In genomic region chr7:117249696-117250095, GRCh38 we compare ENCODE assay signal across 19 cellular contexts.
DNase-seq lines count a peak whose midpoint lies in the region; ATAC-seq, FAIRE-seq and TF ChIP-seq lines count a peak whose summit lies in the region.
"Had no signal": no experiment of that assay in that cellular context is flagged by ENCODE, and none has a peak within 500 bp of the region (broad histone marks: within the 10 kb centered on the region; RNA-seq: fewer than 3 reads in every experiment).

No MANE protein-coding gene starts in this region.

- no peak overlapping the region for H2AFZ ChIP-seq in GM12878 (ENCODE audit: control insufficient read depth, low read depth, low read length)
- H2AFZ ChIP-seq in mesenchymal stem cell (ENCODE audit: low read depth, low read length) = no peak overlapping the region

- no peak overlapping the region for H2BK120ac ChIP-seq in mesenchymal stem cell (ENCODE audit: low read depth, low read length)

- no peaks in the 10 kb centered on the region for H4K20me1 ChIP-seq in GM12878 (ENCODE audit: control insufficient read depth, insufficient read depth)
- H4K20me1 ChIP-seq: BLaER1 had no signal

- H3K27ac Mint-ChIP-seq in activated naive CD4-positive, alpha-beta T cell treated with anti-CD3 and anti-CD28 coated beads, Interleukin-2, amount 50 U/mL, for 24 hours = peak overlapping the region; percentile 31
- H3K27ac Mint-ChIP-seq in activated naive CD4-positive, alpha-beta T cell treated with anti-CD3 and anti-CD28 coated beads, Interleukin-2, amount 10 ng/mL, durations not matched to agents 7 days and 5 days = no peak overlapping the region
- H3K27ac Mint-ChIP-seq: CD8-positive, alpha-beta T cell; IgD-negative memory B cell had no signal

- H3K79me2 ChIP-seq in GM12878 (ENCODE audit: control insufficient read depth, insufficient read depth, low read length) = no peaks in the 10 kb centered on the region

- peak overlapping the region; percentile 26 for H2BK5ac ChIP-seq in mesenchymal stem cell (ENCODE audit: low read depth, low read length, poor library complexity, severe bottlenecking)

- H3K9me3 Mint-ChIP-seq in activated naive CD4-positive, alpha-beta T cell treated with anti-CD3 and anti-CD28 coated beads, Interleukin-2, amount 50 U/mL, for 24 hours = peaks cover 5% of the 10 kb centered on the region
- no peaks in the 10 kb centered on the region for H3K9me3 Mint-ChIP-seq in activated naive CD4-positive, alpha-beta T cell treated with anti-CD3 and anti-CD28 coated beads, Interleukin-2, amount 10 ng/mL, durations not matched to agents 7 days and 5 days

- RAD21 ChIA-PET in GM12878 (lab: Charles Lee; ENCODE audit: unreplicated experiment) = interaction anchor here (0.8 to 5.2 kb wide), 7 partner anchors 11 to 136 kb away, joined by 3 to 47 read pairs (median 10); no protein-coding TSS in a partner anchor

- no peak overlapping the region for H4K8ac ChIP-seq in mesenchymal stem cell (ENCODE audit: low read length)

- ATAC-seq in GM12878 (no peak), GM18870 (IDR thresholded peaks at IDR 0.05; ENCODE audit: unreplicated experiment) (no peak)
- ATAC-seq: CD8-positive, alpha-beta T cell had no signal

- no peak overlapping the region for H2BK15ac ChIP-seq in mesenchymal stem cell (ENCODE audit: low read depth, poor library complexity, severe bottlenecking)

- CTCF ChIA-PET in activated naive CD4-positive, alpha-beta T cell treated with anti-CD3 and anti-CD28 coated beads, Interleukin-2, amount 10 ng/mL, durations not matched to agents 7 days and 5 days (lab: Charles Lee) = no interaction called here
- CTCF ChIA-PET in GM12878 (lab: Yijun Ruan, JAX) = interaction anchor here (1.1 to 1.6 kb wide), 3 partner anchors 13 to 98 kb away, joined by 3 to 6 read pairs (median 3); no protein-coding TSS in a partner anchor

- H3K27me3 Mint-ChIP-seq in activated naive CD4-positive, alpha-beta T cell treated with anti-CD3 and anti-CD28 coated beads, Interleukin-2, amount 50 U/mL, for 24 hours = peaks cover 1% of the 10 kb centered on the region
- H3K27me3 Mint-ChIP-seq in activated naive CD4-positive, alpha-beta T cell treated with anti-CD3 and anti-CD28 coated beads, Interleukin-2, amount 10 ng/mL, durations not matched to agents 7 days and 5 days = peaks cover 8% of the 10 kb centered on the region

- peak overlapping the region; percentile 78 for H2AK5ac ChIP-seq in mesenchymal stem cell (ENCODE audit: low read length, severe bottlenecking)

- H3K27ac ChIP-seq in GM12878 (ENCODE audit: control insufficient read depth, insufficient read depth) (no peak overlapping the region), mesenchymal stem cell (ENCODE audit: low read length, poor library complexity, severe bottlenecking) (no peak overlapping the region), suprapubic skin (no peak overlapping the region)
- H3K27ac ChIP-seq: BLaER1, RWPE1 had no signal

- H3K4me3 ChIP-seq in GM12878 (no peak overlapping the region), mesenchymal stem cell (ENCODE audit: insufficient read depth in 1 of 2, low read depth in 1 of 2, low read length in 2 of 2) (no peak overlapping the region), suprapubic skin (no peak overlapping the region)
- H3K4me3 ChIP-seq: BLaER1 had no signal

- no peaks in the 10 kb centered on the region for H3K4me1 Mint-ChIP-seq in activated naive CD4-positive, alpha-beta T cell treated with anti-CD3 and anti-CD28 coated beads, Interleukin-2, amount 50 U/mL, for 24 hours
- no peaks in the 10 kb centered on the region for H3K4me1 Mint-ChIP-seq in activated naive CD4-positive, alpha-beta T cell treated with anti-CD3 and anti-CD28 coated beads, Interleukin-2, amount 10 ng/mL, durations not matched to agents 7 days and 5 days

- H3K36me3 Mint-ChIP-seq in activated naive CD4-positive, alpha-beta T cell treated with anti-CD3 and anti-CD28 coated beads, Interleukin-2, amount 50 U/mL, for 24 hours = no peaks in the 10 kb centered on the region
- H3K36me3 Mint-ChIP-seq in activated naive CD4-positive, alpha-beta T cell treated with anti-CD3 and anti-CD28 coated beads, Interleukin-2, amount 10 ng/mL, durations not matched to agents 7 days and 5 days = no peaks in the 10 kb centered on the region
- H3K36me3 Mint-ChIP-seq: CD8-positive, alpha-beta T cell had no signal

- H3K14ac ChIP-seq in mesenchymal stem cell (ENCODE audit: low read length in 2 of 2) = no peak overlapping the region

- no peak for FAIRE-seq in GM12878 (lab: Jason Lieb, UNC)
- FAIRE-seq: H1 had no signal

- intact Hi-C loops in GM12878 (cut with micrococcal nuclease; ENCODE audit: unreplicated experiment) = loop anchor here (5.0 kb wide), 1 partner anchor 32 kb away; no protein-coding TSS in a partner anchor

- no peak for TF ChIP-seq RAD21 in GM12878 (IDR thresholded peaks at IDR 0.05; ENCODE audit: insufficient read depth, low read depth, low read length)

- in situ Hi-C loops in GM12878 (cut with MboI) = no loop called here

- TF ChIP-seq CTCF in GM12878 (IDR thresholded peaks at IDR 0.05 in 2 of 3, conservative IDR thresholded peaks at IDR 0.05 in 1 of 3; ENCODE audit: control insufficient read depth in 2 of 3, extremely low read depth in 1 of 3, insufficient read depth in 1 of 3, low read depth in 3 of 3, low read length in 3 of 3) (no peak), suprapubic skin (IDR thresholded peaks at IDR 0.05) (no peak)

- H3K23ac ChIP-seq in mesenchymal stem cell (ENCODE audit: low read length in 2 of 2) = no peak overlapping the region

- H3K4me1 ChIP-seq in GM12878 (ENCODE audit: control insufficient read depth, insufficient read depth, low read length) = peaks cover 4% of the 10 kb centered on the region
- H3K4me1 ChIP-seq in mesenchymal stem cell (ENCODE audit: control insufficient read depth, insufficient read depth, low read depth, low read length) = peaks cover 16% of the 10 kb centered on the region
- H3K4me1 ChIP-seq in suprapubic skin = no peaks in the 10 kb centered on the region
- H3K4me1 ChIP-seq: BLaER1 had no signal

- no peaks in the 10 kb centered on the region for H3K79me1 ChIP-seq in mesenchymal stem cell (replicated peaks; ENCODE audit: low read length, poor library complexity, severe bottlenecking)

- no peak overlapping the region for H3K4ac ChIP-seq in mesenchymal stem cell (ENCODE audit: low read depth in 1 of 2, low read length in 2 of 2)

- 10% methylated on average over 5 of the region's 5 CpGs for WGBS in GM12878 (ENCODE audit: insufficient coverage, insufficient replicate concordance, low lambda C conversion rate, missing lambda C conversion rate)
- WGBS in mesenchymal stem cell = 85% methylated on average over 5 of the region's 5 CpGs
- 95% methylated on average over 5 of the region's 5 CpGs for WGBS in suprapubic skin

- H4K91ac ChIP-seq in mesenchymal stem cell (ENCODE audit: low read length) = no peak overlapping the region

- no peak overlapping the region for H3K4me2 ChIP-seq in GM12878 (ENCODE audit: control insufficient read depth, insufficient read depth)
- H3K4me2 ChIP-seq in mesenchymal stem cell (ENCODE audit: low read length, poor library complexity, severe bottlenecking) = no peak overlapping the region
- H3K4me2 ChIP-seq: BLaER1 had no signal

- H2BK12ac ChIP-seq in mesenchymal stem cell (ENCODE audit: low read length in 2 of 2) = peak overlapping the region in 1 of 2 experiments; percentile 33

- no TSS peak for BruUV-seq in GM12878 (replicated peaks; lab: Mats Ljungman, UMichigan)

- SMC1A ChIA-PET in GM12878 (lab: Charles Lee; ENCODE audit: uncharacterized antibody, unreplicated experiment) = interaction anchor here (0.7 to 4.6 kb wide), 15 partner anchors 9 to 131 kb away, joined by 3 to 39 read pairs (median 3); no protein-coding TSS in a partner anchor

- DNase-seq in activated naive CD4-positive, alpha-beta T cell treated with anti-CD3 and anti-CD28 coated beads, Interleukin-2, amount 10 ng/mL, durations not matched to agents 7 days and 5 days = no peak
- DNase-seq in GM12878 (ENCODE audit: low read depth, low spot score) = no peak
- DNase-seq in mesenchymal stem cell = no peak
- DNase-seq in suprapubic skin (ENCODE audit: low spot score in 2 of 2) = no peak
- no peak for DNase-seq in germinal center (ENCODE audit: low spot score)
- no peak for DNase-seq in NCI-H1694 treated with DMSO at 0.1 percent for 48 hours (lab: John Stamatoyannopoulos, UW)
- DNase-seq: CD8-positive, alpha-beta T cell; GF-D8; NCI-H1417; NCI-H1930; NCI-H2171 treated with DMSO at 0.1 percent for 48 hours; NCI-H446 treated with DMSO at 0.1 percent for 48 hours; NCI-H748 treated with DMSO at 0.1 percent for 48 hours had no signal

- peak overlapping the region in 1 of 2 experiments; percentile 29 for H3K18ac ChIP-seq in mesenchymal stem cell (ENCODE audit: low read depth in 1 of 2, low read length in 2 of 2)

- TF ChIP-seq EP300 in GM12878 (IDR thresholded peaks at IDR 0.05; ENCODE audit: borderline replicate concordance in 1 of 2, control insufficient read depth in 1 of 2, low read depth in 2 of 2, low read length in 2 of 2) (no peak), suprapubic skin (IDR thresholded peaks at IDR 0.05) (no peak)

- no peak overlapping the region for H3K9ac ChIP-seq in GM12878 (ENCODE audit: control insufficient read depth, insufficient read depth, low read length)
- no peak overlapping the region for H3K9ac ChIP-seq in mesenchymal stem cell (ENCODE audit: low read length)
- H3K9ac ChIP-seq: BLaER1 had no signal

- H3K36me3 ChIP-seq in GM12878 (ENCODE audit: control insufficient read depth in 2 of 2, insufficient read depth in 2 of 2, low read length in 1 of 2) = no peaks in the 10 kb centered on the region
- no peaks in the 10 kb centered on the region for H3K36me3 ChIP-seq in mesenchymal stem cell (ENCODE audit: control insufficient read depth in 1 of 2, insufficient read depth in 2 of 2, low read depth in 1 of 2, low read length in 2 of 2)
- no peaks in the 10 kb centered on the region for H3K36me3 ChIP-seq in suprapubic skin
- H3K36me3 ChIP-seq: BLaER1 had no signal

- H3K9me3 ChIP-seq in GM12878 (replicated peaks; ENCODE audit: control insufficient read depth, insufficient read depth, low read length) (peaks cover 2% of the 10 kb centered on the region; the same call in 1 of the 3 replicates), mesenchymal stem cell (ENCODE audit: control insufficient read depth, low read length) (no peaks in the 10 kb centered on the region), suprapubic skin (no peaks in the 10 kb centered on the region)

- POLR2A ChIA-PET in GM12878 (lab: Charles Lee) = interaction anchor here (1.2 to 4.4 kb wide), 4 partner anchors 9 to 98 kb away, joined by 4 to 25 read pairs (median 14); no protein-coding TSS in a partner anchor

- no peak overlapping the region for H3K4me3 Mint-ChIP-seq in activated naive CD4-positive, alpha-beta T cell treated with anti-CD3 and anti-CD28 coated beads, Interleukin-2, amount 50 U/mL, for 24 hours
- H3K4me3 Mint-ChIP-seq in activated naive CD4-positive, alpha-beta T cell treated with anti-CD3 and anti-CD28 coated beads, Interleukin-2, amount 10 ng/mL, durations not matched to agents 7 days and 5 days = no peak overlapping the region
- H3K4me3 Mint-ChIP-seq: CD8-positive, alpha-beta T cell; IgD-negative memory B cell had no signal

- H3K27me3 ChIP-seq in GM12878 (replicated peaks in 1 of 2; ENCODE audit: control insufficient read depth in 2 of 2, insufficient read depth in 2 of 2, low read length in 1 of 2) (no peaks in the 10 kb centered on the region), mesenchymal stem cell (ENCODE audit: control insufficient read depth in 1 of 2, insufficient read depth in 1 of 2, low read length in 2 of 2) (no peaks in the 10 kb centered on the region), suprapubic skin (no peaks in the 10 kb centered on the region)
- H3K27me3 ChIP-seq: BLaER1 had no signal

- TF ChIP-seq POLR2A in GM12878 (IDR thresholded peaks at IDR 0.05; ENCODE audit: low read depth, low read length) (no peak), suprapubic skin (IDR thresholded peaks at IDR 0.05) (no peak)
